In genomic region chr20:23636908-23637281, GRCh38 we compare ENCODE assay signal across 10 cellular contexts. TPM values are rescaled to one million over a fixed set of nuclear protein-coding genes. Genes with fewer than 3 reads are reported as not detected.
DNase-seq lines count a peak whose midpoint lies in the region; ATAC-seq and TF ChIP-seq lines count a peak whose summit lies in the region.
"Had no signal": no experiment of that assay in that cellular context is flagged by ENCODE, and none has a peak within 500 bp of the region (broad histone marks: within the 10 kb centered on the region; RNA-seq: fewer than 3 reads in every experiment).

No MANE protein-coding gene starts in this region.

- H3K9me3 ChIP-seq in T-helper 17 cell (ENCODE audit: control insufficient read depth, low read length, poor library complexity, severe bottlenecking) = no peaks in the 10 kb centered on the region

- H3K36me3 ChIP-seq in GM06990 (ENCODE audit: control insufficient read depth, insufficient read depth, low read length) (no peaks in the 10 kb centered on the region; the same call in 1 of the 2 replicates), rectal smooth muscle tissue (ENCODE audit: control insufficient read depth, insufficient read depth, low read length) (peaks cover 9% of the 10 kb centered on the region)

- peaks cover 57% of the 10 kb centered on the region for H3K27me3 Mint-ChIP-seq in T-helper 17 cell

- no peak for TF ChIP-seq CTCF in GM06990 (IDR thresholded peaks at IDR 0.05; ENCODE audit: insufficient read depth, low read length, poor library complexity, severe bottlenecking)
- no peak for TF ChIP-seq CTCF in foreskin keratinocyte (conservative IDR thresholded peaks at IDR 0.05)

- ATAC-seq in T-helper 17 cell (no peak), foreskin keratinocyte (no peak), HG03097 (IDR thresholded peaks at IDR 0.05; ENCODE audit: low FRiP score, unreplicated experiment) (no peak), GM21360 (IDR thresholded peaks at IDR 0.05; ENCODE audit: unreplicated experiment) (no peak)

- peak overlapping the region; percentile 72 for H3K4me3 ChIP-seq in GM06990 (replicated peaks; ENCODE audit: low read depth, low read length)
- peak overlapping the region; percentile 83 for H3K4me3 ChIP-seq in rectal smooth muscle tissue (ENCODE audit: low read length)

- H3K27ac Mint-ChIP-seq in T-helper 17 cell = no peak overlapping the region

- DNase-seq in GM06990 (ENCODE audit: extremely low read depth, insufficient read length) (no peak), T-helper 17 cell (no peak), foreskin keratinocyte (no peak), NCI-H2227 (lab: John Stamatoyannopoulos, UW; ENCODE audit: unreplicated experiment) (no peak), NCI-H510A (lab: John Stamatoyannopoulos, UW) (no peak)
- DNase-seq: stimulated activated CD4-positive, alpha-beta T cell treated with anti-CD3 and anti-CD28 coated beads, Interleukin-12 subunit alpha, Interleukin-12 subunit beta, amount 100 ng/mL, for 4 hours had no signal

- peaks cover 6% of the 10 kb centered on the region for H3K4me1 Mint-ChIP-seq in T-helper 17 cell

- peak overlapping the region; percentile 81 for H3K9ac ChIP-seq in rectal smooth muscle tissue (ENCODE audit: low read length)

- H3K36me3 Mint-ChIP-seq in T-helper 17 cell (ENCODE audit: low read depth) = peaks cover 5% of the 10 kb centered on the region

- H3K27ac ChIP-seq in foreskin keratinocyte (peak overlapping the region; percentile 78), rectal smooth muscle tissue (ENCODE audit: low read depth, low read length) (peak overlapping the region; percentile 95)

- H3K27me3 ChIP-seq in GM06990 (replicated peaks; ENCODE audit: control insufficient read depth, insufficient read depth, low read length) = no peaks in the 10 kb centered on the region
- H3K27me3 ChIP-seq in foreskin keratinocyte = no peaks in the 10 kb centered on the region
- H3K27me3 ChIP-seq in rectal smooth muscle tissue (ENCODE audit: control insufficient read depth, insufficient read depth, low read length) = no peaks in the 10 kb centered on the region

- peaks cover 18% of the 10 kb centered on the region for H3K4me1 ChIP-seq in foreskin keratinocyte
- peaks cover 7% of the 10 kb centered on the region for H3K4me1 ChIP-seq in rectal smooth muscle tissue (ENCODE audit: control insufficient read depth, insufficient read depth, low read length)

- peak overlapping the region; percentile 49 for H3K4me3 Mint-ChIP-seq in T-helper 17 cell

RNA-seq across cellular contexts. Expression of gene CST3, which starts 0.9 kb away (rescaled TPM):
- 10 to 100 TPM; 29.5 to 87.5 TPM for total RNA-seq in T-helper 17 cell
- 203 and 226 TPM in 2 replicates for total RNA-seq in foreskin keratinocyte
- polyA plus RNA-seq in foreskin keratinocyte = 356 and 360 TPM in 2 replicates

RNA-seq across cellular contexts. Expression of gene CST9, which starts 31.2 kb away (rescaled TPM):
- total RNA-seq in T-helper 17 cell (not detected), foreskin keratinocyte (not detected in 2 replicates)
- polyA plus RNA-seq in foreskin keratinocyte = not detected in 2 replicates
- total RNA-seq: M059J had no signal

RNA-seq across cellular contexts. Expression of gene CST4, which starts 51.9 kb away (rescaled TPM):
- total RNA-seq in T-helper 17 cell (not detected), foreskin keratinocyte (not detected in 2 replicates)
- not detected in 2 replicates for polyA plus RNA-seq in foreskin keratinocyte
